Comparison of ENCODE assay signal across 15 cellular contexts in the genomic region with DNA sequence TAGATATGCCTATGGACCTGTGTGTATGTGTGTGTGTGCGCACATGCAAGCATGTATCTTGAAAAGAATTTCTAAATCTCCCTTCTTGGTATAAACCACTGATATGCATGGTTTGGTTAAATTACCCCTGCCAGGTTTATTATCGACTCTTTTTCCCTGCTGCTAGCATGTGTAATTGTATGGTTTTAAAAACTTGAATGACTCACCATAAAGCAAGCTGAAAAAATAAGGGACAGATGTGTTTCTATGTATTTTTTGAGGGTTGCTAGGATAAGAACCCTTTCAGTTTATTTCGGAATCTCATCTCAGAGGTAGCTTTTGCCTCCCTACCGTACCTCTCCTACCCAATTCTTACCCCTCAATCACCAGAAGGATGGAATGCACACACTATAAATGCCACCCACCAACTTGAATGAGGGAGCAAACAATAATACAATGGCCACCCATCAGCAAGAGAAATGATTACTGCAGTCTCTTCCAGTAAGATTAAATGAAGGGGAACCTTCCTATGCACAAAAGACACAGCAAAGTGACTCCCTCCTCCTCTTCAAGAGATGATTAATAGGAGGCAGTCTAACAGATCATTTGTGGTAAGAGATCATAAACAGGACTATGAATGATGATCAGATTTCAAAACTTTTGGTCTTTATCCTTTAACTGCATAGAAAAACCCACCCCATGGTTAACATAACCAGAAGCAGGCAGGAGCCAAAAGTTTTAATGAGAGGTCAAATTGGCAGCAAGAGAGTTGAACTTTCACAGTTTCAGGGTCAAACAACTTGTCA.
DNase-seq lines count a peak whose midpoint lies in the region; ATAC-seq and TF ChIP-seq lines count a peak whose summit lies in the region.
"Had no signal": no experiment of that assay in that cellular context is flagged by ENCODE, and none has a peak within 500 bp of the region (broad histone marks: within the 10 kb centered on the region; RNA-seq: fewer than 3 reads in every experiment).

No MANE protein-coding gene starts in this region.

- H3K36me3 ChIP-seq in vagina = no peaks in the 10 kb centered on the region
- H3K36me3 ChIP-seq: pancreas had no signal

- no peak for ATAC-seq in GM21786 (IDR thresholded peaks at IDR 0.05; ENCODE audit: unreplicated experiment)
- ATAC-seq: A549; activated CD4-positive, alpha-beta T cell treated with anti-CD3 and anti-CD28 coated beads for 36 hours; Panc1 had no signal

- TF ChIP-seq POLR2A in vagina (IDR thresholded peaks at IDR 0.05) = no peak

- no peaks in the 10 kb centered on the region for H3K27me3 ChIP-seq in vagina
- H3K27me3 ChIP-seq: pancreas had no signal

- H3K4me3 ChIP-seq in HFF-Myc (replicated peaks; ENCODE audit: low read depth, low read length) (no peak overlapping the region), vagina (no peak overlapping the region)
- H3K4me3 ChIP-seq: A549, pancreas had no signal

- TF ChIP-seq CTCF in HFF-Myc (IDR thresholded peaks at IDR 0.05; ENCODE audit: low read depth, low read length, missing control alignments) = no peak
- no peak for TF ChIP-seq CTCF in vagina (IDR thresholded peaks at IDR 0.05)
- no peak for TF ChIP-seq CTCF in RWPE1 (conservative IDR thresholded peaks at IDR 0.05; ENCODE audit: low read depth)

- intact Hi-C loops in vagina (cut with DNase I) = no loop called here

- DNase-seq in AG08395 (ENCODE audit: low spot score) = peak; percentile 45
- DNase-seq in HFF-Myc (ENCODE audit: extremely low read depth, low read depth) = peak; percentile 36
- peak; percentile 96 for DNase-seq in NCI-H69 (lab: John Stamatoyannopoulos, UW)
- DNase-seq in fibroblast of peridontal ligament (ENCODE audit: extremely low read depth) = peak; percentile 94
- DNase-seq in vagina (ENCODE audit: extremely low spot score in 2 of 2) = no peak
- DNase-seq in RWPE1 (ENCODE audit: low spot score) = no peak
- DNase-seq in SW480 (ENCODE audit: low spot score) = no peak
- DNase-seq: activated CD4-positive, alpha-beta T cell treated with anti-CD3 and anti-CD28 coated beads for 36 hours; activated T-cell treated with anti-CD3 and anti-CD28 coated beads, Interleukin-2, amount 50 U/mL, for 1 hour; dermis blood vessel endothelial cell; midbrain; pancreas had no signal

- CTCF ChIA-PET in RWPE1 (lab: Yijun Ruan, JAX) = interaction anchor here (0.5 kb wide), 1 partner anchor 786 kb away, joined by 3 read pairs; no protein-coding TSS in a partner anchor

- H3K27ac ChIP-seq in vagina (no peak overlapping the region), RWPE1 (no peak overlapping the region)
- H3K27ac ChIP-seq: A549, pancreas had no signal

- POLR2A ChIA-PET in RWPE1 (lab: Yijun Ruan, JAX; ENCODE audit: low non-redundant PET) = no interaction called here

- H3K4me1 ChIP-seq in vagina = no peaks in the 10 kb centered on the region
- H3K4me1 ChIP-seq: A549, pancreas had no signal

- H3K9me3 ChIP-seq in vagina = no peaks in the 10 kb centered on the region
- H3K9me3 ChIP-seq: A549, pancreas had no signal

Comparison
In these comparisons a context has a peak if more than half of its experiments do, and no peak if none do; other contexts are left out.
1. DNase-seq: peak in AG08395 (single experiment), HFF-Myc (single experiment), NCI-H69 (single experiment) and fibroblast of peridontal ligament (single experiment); none in vagina (0 of 2), RWPE1 (single experiment) and SW480 (single experiment).